ENCODE assay signal across 8 cellular contexts in genomic region chr20:3786665-3787639, GRCh38. TPM values are rescaled to one million over a fixed set of nuclear protein-coding genes. Genes with fewer than 3 reads are reported as not detected.
DNase-seq lines count a peak whose midpoint lies in the region; ATAC-seq, FAIRE-seq and TF ChIP-seq lines count a peak whose summit lies in the region.

TSS of gene CENPB (minus strand) at chr20:3786740. CDS start at chr20:3786483, 257 bp downstream.

- intact Hi-C loops in endothelial cell of umbilical vein (cut with micrococcal nuclease): loop anchor here (1.0 kb wide), 3 partner anchors 33 to 298 kb away; partner anchors contain the start of gene AP5S1

- ATAC-seq in GM19455 (IDR thresholded peaks at IDR 0.05; ENCODE audit: unreplicated experiment): peak; percentile 77

- BruUV-seq in endothelial cell of umbilical vein (replicated peaks; lab: Mats Ljungman, UMichigan): TSS peak; percentile 59

- POLR2A ChIA-PET in endothelial cell of umbilical vein (lab: Charles Lee): interaction anchor here (0.5 to 1.0 kb wide), 4 partner anchors 31 to 63 kb away, joined by 3 to 4 read pairs (median 4); partner anchors contain the start of gene AP5S1

- peaks cover 0 to 5% of the 10 kb centered on the region in 2 experiments for H3K36me3 ChIP-seq in endothelial cell of umbilical vein (ENCODE audit: control insufficient read depth in 2 of 2, extremely low read depth in 1 of 2, insufficient read depth in 2 of 2, low read length in 2 of 2)

- no peak for TF ChIP-seq POLR2A in endothelial cell of umbilical vein (IDR thresholded peaks at IDR 0.05; ENCODE audit: low read depth, low read length)

- peak within 1 kb of the TSS; percentile 0 for H3K27ac ChIP-seq in endothelial cell of umbilical vein (ENCODE audit: insufficient read depth, low read depth, low read length)

- no peaks in the 10 kb centered on the region for H4K20me1 ChIP-seq in endothelial cell of umbilical vein (replicated peaks; ENCODE audit: control insufficient read depth, extremely low read depth, insufficient read depth, low read length)

- H3K4me2 ChIP-seq in endothelial cell of umbilical vein (ENCODE audit: insufficient read depth, low read length): peak within 1 kb of the TSS; percentile 76

- H3K27me3 ChIP-seq in endothelial cell of umbilical vein (ENCODE audit: control insufficient read depth in 2 of 2, insufficient read depth in 2 of 2, low read length in 2 of 2): no peaks in the 10 kb centered on the region

- FAIRE-seq in endothelial cell of umbilical vein (lab: Jason Lieb, UNC): peak; percentile 75

- peaks cover 18% of the 10 kb centered on the region for H3K4me1 ChIP-seq in endothelial cell of umbilical vein (ENCODE audit: control insufficient read depth, extremely low read depth, insufficient read depth, low read length)

- dilution Hi-C loops in endothelial cell of umbilical vein (cut with MboI; ENCODE audit: extremely low pct_ligation_motif_present, low sequenced_read_pairs): no loop called here

- peak; percentile 56 to 62 for TF ChIP-seq CTCF in endothelial cell of umbilical vein (IDR thresholded peaks at IDR 0.05; ENCODE audit: extremely low read depth in 1 of 2, insufficient read depth in 1 of 2, low read depth in 1 of 2, low read length in 2 of 2)

- peak within 1 kb of the TSS; percentile 44 for H3K9ac ChIP-seq in endothelial cell of umbilical vein (replicated peaks; ENCODE audit: extremely low read depth, insufficient read depth, low read length)

- CTCF ChIA-PET in endothelial cell of umbilical vein (lab: Charles Lee): interaction anchor here (0.7 to 7.6 kb wide), 30 partner anchors 8 to 298 kb away, joined by 3 to 214 read pairs (median 4); partner anchors contain the start of genes ADISSP, AP5S1 and CDC25B

- H3K4me3 ChIP-seq in endothelial cell of umbilical vein (replicated peaks in 1 of 3; ENCODE audit: insufficient read depth in 1 of 3, low read depth in 1 of 3, low read length in 3 of 3): peak within 1 kb of the TSS; percentile 30 to 62 (median 58)

- no peaks in the 10 kb centered on the region for H3K9me3 ChIP-seq in endothelial cell of umbilical vein (replicated peaks; ENCODE audit: control insufficient read depth, insufficient read depth, low read length)

- peaks cover 31% of the 10 kb centered on the region for H3K79me2 ChIP-seq in endothelial cell of umbilical vein (ENCODE audit: control insufficient read depth, insufficient read depth, low read length)

- DNase-seq in CMK (ENCODE audit: low read depth) (peak; percentile 90), HPDE6-E6E7 (ENCODE audit: extremely low spot score) (peak; percentile 91), NOMO-1 (lab: John Stamatoyannopoulos, UW; ENCODE audit: unreplicated experiment in 2 of 2) (peak; percentile 77 to 90), endothelial cell of umbilical vein (ENCODE audit: low read depth, low spot score) (peak; percentile 83), midbrain (lab: John Stamatoyannopoulos, UW) (peak; percentile 93)
- peak; percentile 91 for DNase-seq in activated CD8-positive, alpha-beta memory T cell treated with anti-CD3 and anti-CD28 coated beads, Interleukin-2, amount 50 U/mL, for 4 hours
- peak; percentile 78 to 83 for DNase-seq in stimulated activated CD8-positive, alpha-beta memory T cell treated with anti-CD3 and anti-CD28 coated beads, Interleukin-2, amount 100 ng/mL, for 1 hour (ENCODE audit: low read depth in 2 of 2)

- H3K9me1 ChIP-seq in endothelial cell of umbilical vein (replicated peaks; ENCODE audit: control insufficient read depth, extremely low read depth, insufficient read depth, low read length): no peaks in the 10 kb centered on the region

- H2AFZ ChIP-seq in endothelial cell of umbilical vein (ENCODE audit: low read depth, low read length): peak within 1 kb of the TSS; percentile 5

TF ChIP-seq in endothelial cell of umbilical vein, 7 proteins besides CTCF, POLR2A, EP300 and RAD21:
- TF ChIP-seq GATA2 (IDR thresholded peaks at IDR 0.05; ENCODE audit: insufficient read depth, insufficient read length, low read depth, low read length): no peak
- TF ChIP-seq MAX (IDR thresholded peaks at IDR 0.05; ENCODE audit: insufficient read depth, insufficient read length): no peak
- TF ChIP-seq FOS (IDR thresholded peaks at IDR 0.05; ENCODE audit: borderline replicate concordance, insufficient read depth, low read length): no peak
- TF ChIP-seq POLR2AphosphoS5 (IDR thresholded peaks at IDR 0.05; ENCODE audit: insufficient read depth, low read depth, low read length): peak; percentile 58
- TF ChIP-seq MYC (IDR thresholded peaks at IDR 0.05; ENCODE audit: low read depth, low read length): no peak
- TF ChIP-seq EZH2 (IDR thresholded peaks at IDR 0.05; ENCODE audit: borderline replicate concordance, low read depth, low read length, severe bottlenecking): no peak
- no peak for TF ChIP-seq JUN (IDR thresholded peaks at IDR 0.05; ENCODE audit: borderline replicate concordance, insufficient read depth, insufficient read length, low read depth)

RNA-seq across cellular contexts. Expression of gene CENPB, which starts in this region (rescaled TPM):
- 82.2 and 90.3 TPM in 2 replicates for total RNA-seq in endothelial cell of umbilical vein
- 30.4 and 35.7 TPM in 2 replicates for polyA plus RNA-seq in endothelial cell of umbilical vein
- polyA plus RNA-seq in endothelial cell of umbilical vein (2011; cell fraction: cytosol; rRNA removed): 31.2 and 35.9 TPM in 2 replicates
- polyA plus RNA-seq in endothelial cell of umbilical vein (2011; cell fraction: nucleus; rRNA removed): 20.1 and 24.4 TPM in 2 replicates
- polyA plus RNA-seq in endothelial cell of umbilical vein (2012): 57.3 and 58.0 TPM in 2 replicates
- 36.7 and 45.2 TPM in 2 replicates for polyA minus RNA-seq in endothelial cell of umbilical vein
- 53.1 TPM for polyA minus RNA-seq in endothelial cell of umbilical vein (2011; cell fraction: cytosol; rRNA and poly(A)+ RNA removed)
- polyA minus RNA-seq in endothelial cell of umbilical vein (2011; cell fraction: nucleus; rRNA and poly(A)+ RNA removed): 10.9 and 19.3 TPM in 2 replicates

Comparison
In these comparisons a context has a peak if more than half of its experiments do, and no peak if none do; other contexts are left out.
1. Peak in every context shown above with its lines: DNase-seq, ATAC-seq, H3K4me3 ChIP-seq and H3K27ac ChIP-seq.